In genomic region chr3:126752303-126753190, GRCh38 we compare ENCODE assay signal across 8 cellular contexts. TPM values are rescaled to one million over a fixed set of nuclear protein-coding genes. Genes with fewer than 3 reads are reported as not detected.
A peak's percentile ranks its signal among the peaks of the same experiment; 100 is the strongest.
DNase-seq lines count a peak whose midpoint lies in the region; TF ChIP-seq lines count a peak whose summit lies in the region.

No MANE protein-coding gene starts in this region.

- H3K27me3 ChIP-seq in H7 (ENCODE audit: control insufficient read depth, insufficient read depth, low read length), result no peaks in the 10 kb centered on the region

- DNase-seq in DMS 273 treated with DMSO at 0.1 percent for 48 hours (lab: John Stamatoyannopoulos, UW), result peak; percentile 47
- peak; percentile 85 for DNase-seq in H7
- DNase-seq in NCI-H2081 treated with DMSO at 0.1 percent for 48 hours (lab: John Stamatoyannopoulos, UW), result peak; percentile 76
- peak; percentile 80 for DNase-seq in cerebellar cortex (ENCODE audit: low spot score)
- peak; percentile 72 for DNase-seq in kidney tubule cell (ENCODE audit: low spot score)
- DNase-seq in stimulated activated CD4-positive, alpha-beta T cell treated with anti-CD3 and anti-CD28 coated beads, Interleukin-2, amount 100 ng/mL, for 4 hours (ENCODE audit: low read depth), result peak; percentile 9
- DNase-seq in GF-D8 (lab: John Stamatoyannopoulos, UW), result no peak

- no peak overlapping the region for H3K27ac ChIP-seq in VCaP

- H3K36me3 ChIP-seq in H7 (replicated peaks; ENCODE audit: control insufficient read depth, insufficient read depth, low read length), result peaks cover 2% of the 10 kb centered on the region; the same call in 1 of the 2 replicates

- peak; percentile 91 for TF ChIP-seq CTCF in VCaP (conservative IDR thresholded peaks at IDR 0.05)

- H3K4me3 ChIP-seq in H7 (ENCODE audit: insufficient read depth, low read depth, low read length), result no peak overlapping the region

RNA-seq across cellular contexts. Expression of gene CHCHD6, which starts 48.5 kb away (rescaled TPM):
- total RNA-seq in H7 (2014; rRNA removed; shearing (Covaris generic)), result 19.5 and 40.2 TPM in 2 replicates
